In genomic region chr1:204837440-204838084, GRCh38 we compare ENCODE assay signal across 8 cellular contexts. TPM values are rescaled to one million over a fixed set of nuclear protein-coding genes. Genes with fewer than 3 reads are reported as not detected.
DNase-seq lines count a peak whose midpoint lies in the region; ATAC-seq, FAIRE-seq and TF ChIP-seq lines count a peak whose summit lies in the region.

No MANE protein-coding gene starts in this region.

- H3K79me2 ChIP-seq in PC-3 (ENCODE audit: low read length) = no peaks in the 10 kb centered on the region

- CTCF ChIA-PET in PC-3 (lab: Charles Lee) = interaction anchor here (0.6 kb wide), 1 partner anchor 93 kb away, joined by 3 read pairs; no protein-coding TSS in a partner anchor

- no peaks in the 10 kb centered on the region for H3F3A ChIP-seq in PC-3 (ENCODE audit: low read length, unreplicated experiment)

- no peak overlapping the region for H3K9ac ChIP-seq in PC-3 (ENCODE audit: low read length)

- H3K9me3 ChIP-seq in PC-3 (ENCODE audit: low read length) (no peaks in the 10 kb centered on the region), stomach (no peaks in the 10 kb centered on the region)

- no peak overlapping the region for H3K4me2 ChIP-seq in PC-3 (ENCODE audit: low read length)

- no peak overlapping the region for H2AFZ ChIP-seq in PC-3 (ENCODE audit: low read length)

- no peak overlapping the region for H3K27ac Mint-ChIP-seq in endothelial cell (ENCODE audit: unreplicated experiment)
- H3K27ac Mint-ChIP-seq in neural crest cell (ENCODE audit: unreplicated experiment) = no peak overlapping the region

- WGBS in stomach, 5 donors = 27 to 35% (median 31%) methylated on average over 7 of the region's 7 CpGs

- H3K9me2 ChIP-seq in PC-3 (replicated peaks; ENCODE audit: low read length) = no peaks in the 10 kb centered on the region

- H3K4me3 Mint-ChIP-seq in endothelial cell (ENCODE audit: unreplicated experiment) (no peak overlapping the region), neural crest cell (no peak overlapping the region)

- POLR2A ChIA-PET in PC-3 (lab: Charles Lee; ENCODE audit: unreplicated experiment) = no interaction called here

- H3K4me1 Mint-ChIP-seq in endothelial cell (ENCODE audit: unreplicated experiment) = peaks cover 4% of the 10 kb centered on the region
- peaks cover 6% of the 10 kb centered on the region for H3K4me1 Mint-ChIP-seq in neural crest cell

- no peak for FAIRE-seq in H54 (lab: Jason Lieb, UNC)

- H3K27me3 ChIP-seq in PC-3 (ENCODE audit: low read length) (peaks cover 29% of the 10 kb centered on the region), stomach (peaks cover 0 to 11% (median 4%) of the 10 kb centered on the region in 3 donors)

- no TSS peak for BruUV-seq in PC-3 (replicated peaks; lab: Mats Ljungman, UMichigan)

- no peak overlapping the region for H3K27ac ChIP-seq in PC-3 (ENCODE audit: low read length)
- H3K27ac ChIP-seq in stomach = no peak overlapping the region

- TF ChIP-seq EP300 in stomach (IDR thresholded peaks at IDR 0.05) = no peak

- intact Hi-C loops in PC-3 (cut with micrococcal nuclease) (loop anchor here (1.0 kb wide), 1 partner anchor 190 kb away; no protein-coding TSS in a partner anchor), stomach (cut with DNase I; ENCODE audit: low total_unique reads) (no loop called here)

- DNase-seq in H54 (ENCODE audit: insufficient read length, low spot score) (peak; percentile 47), PC-3 (peak; percentile 79), endothelial cell (ENCODE audit: low spot score) (peak; percentile 70), neural crest cell (ENCODE audit: low read depth, low spot score) (peak; percentile 80), NCI-H1092 treated with DMSO at 0.1 percent for 48 hours (lab: John Stamatoyannopoulos, UW) (no peak), stomach (no peak)

- H3K27me3 Mint-ChIP-seq in endothelial cell (ENCODE audit: unreplicated experiment) (peaks cover 1% of the 10 kb centered on the region), neural crest cell (ENCODE audit: low read depth) (peaks cover 27% of the 10 kb centered on the region)

- no peak overlapping the region for H3K4me3 ChIP-seq in PC-3 (ENCODE audit: low read length)
- H3K4me3 ChIP-seq in stomach = no peak overlapping the region

- H3K9me3 Mint-ChIP-seq in endothelial cell (ENCODE audit: unreplicated experiment) = no peaks in the 10 kb centered on the region
- H3K9me3 Mint-ChIP-seq in neural crest cell = no peaks in the 10 kb centered on the region

- H3K36me3 ChIP-seq in PC-3 (ENCODE audit: low read depth, low read length) = no peaks in the 10 kb centered on the region
- no peaks in the 10 kb centered on the region for H3K36me3 ChIP-seq in stomach

- no peaks in the 10 kb centered on the region for H3K4me1 ChIP-seq in PC-3 (ENCODE audit: insufficient read depth, low read length)
- peaks cover 0 to 6% (median 0%) of the 10 kb centered on the region in 4 donors for H3K4me1 ChIP-seq in stomach

- TF ChIP-seq CTCF in PC-3 (conservative IDR thresholded peaks at IDR 0.05; ENCODE audit: low read depth, low read length) = no peak
- TF ChIP-seq CTCF in endothelial cell (IDR thresholded peaks at IDR 0.05; ENCODE audit: unreplicated experiment) = no peak
- TF ChIP-seq CTCF in neural crest cell (conservative IDR thresholded peaks at IDR 0.05) = peak; percentile 42
- TF ChIP-seq CTCF in stomach (IDR thresholded peaks at IDR 0.05) = no peak

- H3K36me3 Mint-ChIP-seq in endothelial cell (ENCODE audit: low read depth, unreplicated experiment) (no peaks in the 10 kb centered on the region), neural crest cell (ENCODE audit: low read depth) (no peaks in the 10 kb centered on the region)

- no peaks in the 10 kb centered on the region for H4K20me1 ChIP-seq in PC-3 (ENCODE audit: low read length)

- TF ChIP-seq POLR2A in H54 (IDR thresholded peaks at IDR 0.05; ENCODE audit: low read depth, low read length) (no peak), stomach (IDR thresholded peaks at IDR 0.05) (no peak)

- peak; percentile 84 for ATAC-seq in PC-3
- ATAC-seq in GM21737 (IDR thresholded peaks at IDR 0.05; ENCODE audit: unreplicated experiment) = no peak
- ATAC-seq in HG03159 (IDR thresholded peaks at IDR 0.05; ENCODE audit: unreplicated experiment) = no peak

RNA-seq across cellular contexts. Expression of gene NFASC, which starts 33.1 kb away (rescaled TPM):
- total RNA-seq in PC-3 (2014; rRNA removed) = 1.6 and 4.6 TPM in 2 replicates
- total RNA-seq in endothelial cell (ENCODE audit: unreplicated experiment) = 3.8 TPM
- total RNA-seq in neural crest cell = 11.1 and 12.9 TPM in 2 replicates
- 10 to 100 TPM; 12.5 to 54.2 (median 22.3) TPM for total RNA-seq in stomach
- 1 to 10 TPM; 1.1 to 4.7 (median 2.3) TPM for polyA plus RNA-seq in stomach

Comparison
In these comparisons a context has a peak if more than half of its experiments do, and no peak if none do; other contexts are left out.
1. DNase-seq: peak in H54 (single experiment), PC-3 (single experiment), endothelial cell (single experiment) and neural crest cell (single experiment); none in NCI-H1092 treated with DMSO at 0.1 percent for 48 hours (single experiment) and stomach (single experiment).